25 cellular contexts compared by ENCODE assay signal in genomic region chr1:114521396-114522263, GRCh38.
"Had no signal": no experiment of that assay in that cellular context is flagged by ENCODE, and none has a peak within 500 bp of the region (broad histone marks: within the 10 kb centered on the region; RNA-seq: fewer than 3 reads in every experiment).

No MANE protein-coding gene starts in this region.

- H3K4me1 ChIP-seq: lower lobe of right lung, prostate gland, right atrium auricular region, spleen, testis, tibial artery, upper lobe of right lung, uterus had no signal

- H3K27ac ChIP-seq: dorsolateral prefrontal cortex, lower lobe of right lung, prostate gland, right atrium auricular region, spleen, testis, tibial artery, upper lobe of right lung, uterus had no signal

- H3K9me3 ChIP-seq: lower lobe of right lung, prostate gland, right atrium auricular region, spleen, testis, tibial artery, upper lobe of right lung, uterus had no signal

- H3K27me3 ChIP-seq: right atrium auricular region, spleen, testis, tibial artery, upper lobe of right lung, uterus had no signal

- ATAC-seq: left ventricle myocardium superior; lower lobe of right lung; sciatic nerve; stimulated activated memory B cell treated with anti-CD40 and anti-IgM and Interleukin-4, amounts not matched to agents 10 μg/mL and 1 μg/mL and 100 μg/mL, for 72 hours; stimulated activated naive CD8-positive, alpha-beta T cell treated with anti-CD3 and anti-CD28 coated beads, Interleukin-15, Interleukin-2, amounts not matched to agents 100 U/mL and 50 U/mL, for 24 hours; upper lobe of right lung had no signal

- H3K4me1 Mint-ChIP-seq: immature natural killer cell; naive B cell; stimulated activated memory B cell treated with anti-CD40 and anti-IgM and Interleukin-4, amounts not matched to agents 10 μg/mL and 1 μg/mL and 100 μg/mL, for 72 hours had no signal

- DNase-seq: dorsolateral prefrontal cortex; effector CD4-positive, alpha-beta T cell; hypothalamus; immature natural killer cell; islet precursor cell; kidney glomerular epithelial cell; left ventricle myocardium superior; lower lobe of right lung; naive B cell; nucleus accumbens; spleen; stimulated activated CD4-positive, alpha-beta T cell treated with anti-CD3 and anti-CD28 coated beads, Interleukin-4, amount 100 ng/mL, for 4 hours; stimulated activated naive CD8-positive, alpha-beta T cell treated with anti-CD3 and anti-CD28 coated beads, Interleukin-15, Interleukin-2, amounts not matched to agents 100 U/mL and 50 U/mL, for 24 hours; substantia nigra; testis; tibial artery; upper lobe of right lung; uterus had no signal

- H3K9me3 Mint-ChIP-seq: immature natural killer cell; naive B cell; nephron; stimulated activated memory B cell treated with anti-CD40 and anti-IgM and Interleukin-4, amounts not matched to agents 10 μg/mL and 1 μg/mL and 100 μg/mL, for 72 hours had no signal

- H3K36me3 Mint-ChIP-seq: naive B cell; stimulated activated memory B cell treated with anti-CD40 and anti-IgM and Interleukin-4, amounts not matched to agents 10 μg/mL and 1 μg/mL and 100 μg/mL, for 72 hours had no signal

- FAIRE-seq: colon, frontal cortex had no signal

- H3K27ac Mint-ChIP-seq: immature natural killer cell; nephron; stimulated activated memory B cell treated with anti-CD40 and anti-IgM and Interleukin-4, amounts not matched to agents 10 μg/mL and 1 μg/mL and 100 μg/mL, for 72 hours had no signal

- H3K4me3 Mint-ChIP-seq: immature natural killer cell; naive B cell; nephron; stimulated activated memory B cell treated with anti-CD40 and anti-IgM and Interleukin-4, amounts not matched to agents 10 μg/mL and 1 μg/mL and 100 μg/mL, for 72 hours had no signal

- H3K4me3 ChIP-seq: dorsolateral prefrontal cortex, lower lobe of right lung, prostate gland, right atrium auricular region, spleen, testis, tibial artery, upper lobe of right lung, uterus had no signal

- H3K36me3 ChIP-seq: lower lobe of right lung, prostate gland, right atrium auricular region, spleen, tibial artery, upper lobe of right lung, uterus had no signal
